ENCODE assay signal across 1 cellular context in the genomic region with DNA sequence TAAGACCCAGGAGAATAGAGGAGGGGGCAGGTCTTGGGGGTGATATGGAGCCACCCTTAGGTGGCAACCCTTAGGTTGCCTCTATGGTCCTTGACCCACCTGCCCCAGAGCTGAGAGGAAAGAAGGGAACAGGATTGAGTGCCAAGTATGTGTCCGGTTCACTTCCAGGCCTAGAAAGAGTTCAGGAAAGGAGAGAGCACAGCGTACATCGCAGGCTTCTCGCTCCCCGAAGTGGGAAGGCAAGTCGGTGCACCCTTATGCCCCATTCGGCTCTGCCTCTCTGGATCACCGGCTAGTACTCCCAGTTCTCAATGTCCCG.
TF ChIP-seq lines count a peak whose summit lies in the region.

No MANE protein-coding gene starts in this region.

TF ChIP-seq in SK-N-SH, 30 proteins besides CTCF, POLR2A, EP300 and RAD21 (continued from another document):
- TF ChIP-seq, protein P1, sequence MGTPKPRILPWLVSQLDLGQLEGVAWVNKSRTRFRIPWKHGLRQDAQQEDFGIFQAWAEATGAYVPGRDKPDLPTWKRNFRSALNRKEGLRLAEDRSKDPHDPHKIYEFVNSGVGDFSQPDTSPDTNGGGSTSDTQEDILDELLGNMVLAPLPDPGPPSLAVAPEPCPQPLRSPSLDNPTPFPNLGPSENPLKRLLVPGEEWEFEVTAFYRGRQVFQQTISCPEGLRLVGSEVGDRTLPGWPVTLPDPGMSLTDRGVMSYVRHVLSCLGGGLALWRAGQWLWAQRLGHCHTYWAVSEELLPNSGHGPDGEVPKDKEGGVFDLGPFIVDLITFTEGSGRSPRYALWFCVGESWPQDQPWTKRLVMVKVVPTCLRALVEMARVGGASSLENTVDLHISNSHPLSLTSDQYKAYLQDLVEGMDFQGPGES (IDR thresholded peaks at IDR 0.05; ENCODE audit: low read depth, low read length) = no peak
- TF ChIP-seq, protein P2, sequence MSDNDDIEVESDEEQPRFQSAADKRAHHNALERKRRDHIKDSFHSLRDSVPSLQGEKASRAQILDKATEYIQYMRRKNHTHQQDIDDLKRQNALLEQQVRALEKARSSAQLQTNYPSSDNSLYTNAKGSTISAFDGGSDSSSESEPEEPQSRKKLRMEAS (IDR thresholded peaks at IDR 0.05; ENCODE audit: low read depth) = no peak
- TF ChIP-seq ELF1 (IDR thresholded peaks at IDR 0.05) (no peak), SMC3 (IDR thresholded peaks at IDR 0.05; ENCODE audit: low read depth, low read length) (no peak), JUND (IDR thresholded peaks at IDR 0.05) (no peak), FOXJ3 (CRISPR knock-in tag; IDR thresholded peaks at IDR 0.05) (no peak), TEAD4 (IDR thresholded peaks at IDR 0.05; ENCODE audit: borderline replicate concordance, insufficient read depth) (no peak), RCOR1 (IDR thresholded peaks at IDR 0.05; ENCODE audit: low read length) (no peak), SIN3A (IDR thresholded peaks at IDR 0.05; ENCODE audit: borderline replicate concordance, low read depth, low read length) (no peak), FOXM1 (IDR thresholded peaks at IDR 0.05; ENCODE audit: low read depth) (no peak)
TF ChIP-seq in SK-N-SH: peak in this region for 0.
